Comparison of ENCODE assay signal across 18 cellular contexts in genomic region chr17:64155090-64155630, GRCh38.
DNase-seq lines count a peak whose midpoint lies in the region; ATAC-seq lines count a peak whose summit lies in the region.
"Had no signal": no experiment of that assay in that cellular context is flagged by ENCODE, and none has a peak within 500 bp of the region (broad histone marks: within the 10 kb centered on the region; RNA-seq: fewer than 3 reads in every experiment).

No MANE protein-coding gene starts in this region.

- ATAC-seq in activated CD4-positive, CD25-positive, alpha-beta regulatory T cell treated with anti-CD3 and anti-CD28 coated beads, Interleukin-2, amount 50 U/mL, for 24 hours = no peak
- ATAC-seq in GM19023 (IDR thresholded peaks at IDR 0.05; ENCODE audit: unreplicated experiment) = no peak
- ATAC-seq: activated T-cell treated with anti-CD3 and anti-CD28 coated beads, Interleukin-2, amount 50 U/mL, for 4 hours; stimulated activated naive CD8-positive, alpha-beta T cell treated with anti-CD3 and anti-CD28 coated beads, Interleukin-15, amount 100 ng/mL, for 72 hours had no signal

- DNase-seq in stimulated activated CD4-positive, alpha-beta T cell treated with anti-CD3 and anti-CD28 coated beads, Interleukin-1b, Interleukin-23, amount 100 ng/mL, for 48 hours = peak; percentile 12
- DNase-seq in stimulated activated CD4-positive, alpha-beta T cell treated with anti-CD3 and anti-CD28 coated beads, Interleukin-12 subunit alpha, Interleukin-12 subunit beta, amount 100 ng/mL, for 4 hours = no peak
- DNase-seq in islet precursor cell (peak; percentile 40), retina (peak; percentile 50), HK-2 (ENCODE audit: unreplicated experiment) (no peak), DMS 273 treated with DMSO at 0.1 percent for 48 hours (lab: John Stamatoyannopoulos, UW) (no peak)
- DNase-seq: activated T-cell treated with anti-CD3 and anti-CD28 coated beads, Interleukin-2, amount 50 U/mL, for 4 hours; DMS53; foreskin melanocyte; GM23248; immature natural killer cell; IMR-90; NCI-H1092; NCI-H345; SK-N-SH; stimulated activated naive CD8-positive, alpha-beta T cell treated with anti-CD3 and anti-CD28 coated beads, Interleukin-15, amount 100 ng/mL, for 72 hours had no signal

Comparison
In these comparisons a context has a peak if more than half of its experiments do, and no peak if none do; other contexts are left out.
1. DNase-seq: peak in stimulated activated CD4-positive, alpha-beta T cell treated with anti-CD3 and anti-CD28 coated beads, Interleukin-1b, Interleukin-23, amount 100 ng/mL, for 48 hours (single experiment), islet precursor cell (single experiment) and retina (single experiment); none in stimulated activated CD4-positive, alpha-beta T cell treated with anti-CD3 and anti-CD28 coated beads, Interleukin-12 subunit alpha, Interleukin-12 subunit beta, amount 100 ng/mL, for 4 hours (single experiment), HK-2 (single experiment) and DMS 273 treated with DMSO at 0.1 percent for 48 hours (single experiment).